ENCODE assay signal across 8 cellular contexts in genomic region chr7:2633538-2634264, GRCh38. TPM values are rescaled to one million over a fixed set of nuclear protein-coding genes. Genes with fewer than 3 reads are reported as not detected.
DNase-seq lines count a peak whose midpoint lies in the region; ATAC-seq and TF ChIP-seq lines count a peak whose summit lies in the region.

No MANE protein-coding gene starts in this region.

- H3K36me3 ChIP-seq in DND-41 (ENCODE audit: insufficient read depth, low read length) (peaks cover 40% of the 10 kb centered on the region), cardiac muscle cell (no peaks in the 10 kb centered on the region)

- no peak overlapping the region for H2AFZ ChIP-seq in DND-41 (ENCODE audit: low read depth, low read length)

- TF ChIP-seq CTCF in DND-41 (IDR thresholded peaks at IDR 0.05; ENCODE audit: borderline replicate concordance, extremely low read depth, low read length, poor library complexity, severe bottlenecking) (no peak), NB4 (IDR thresholded peaks at IDR 0.05; ENCODE audit: low read depth, low read length) (no peak), cardiac muscle cell (IDR thresholded peaks at IDR 0.05; ENCODE audit: low read depth, low read length) (no peak)

- H3K27ac ChIP-seq in DND-41 (ENCODE audit: low read length) (peak overlapping the region; percentile 87), cardiac muscle cell (peak overlapping the region; percentile 80)

- H3K79me2 ChIP-seq in DND-41 (ENCODE audit: insufficient read depth, low read length): peaks cover 72% of the 10 kb centered on the region

- peak overlapping the region; percentile 85 to 90; a peak in 3 of 4 replicates for H3K4me3 ChIP-seq in DND-41 (ENCODE audit: low read depth in 1 of 2, low read length in 2 of 2)
- peak overlapping the region; percentile 70 for H3K4me3 ChIP-seq in NB4 (ENCODE audit: low read depth, low read length)
- H3K4me3 ChIP-seq in cardiac muscle cell: peak overlapping the region; percentile 96

- DNase-seq in DND-41 (peak; percentile 30), NB4 (ENCODE audit: low read depth) (peak; percentile 95), cardiac muscle cell (ENCODE audit: low read depth in 1 of 2, low spot score in 1 of 2) (peak in 1 of 2 donors; percentile 90), posterior cingulate gyrus (peak in 7 of 10 donors; percentile 57 to 96 (median 78)), ecto neural progenitor cell (ENCODE audit: low spot score) (no peak), DMS153 (lab: John Stamatoyannopoulos, UW) (no peak)
- peak; percentile 50 for DNase-seq in activated naive CD4-positive, alpha-beta T cell treated with anti-CD3 and anti-CD28 coated beads, Interleukin-2, amount 50 U/mL, for 16 hours

- no peaks in the 10 kb centered on the region for H3K27me3 ChIP-seq in DND-41 (ENCODE audit: insufficient read depth, low read length, poor library complexity)
- H3K27me3 ChIP-seq in cardiac muscle cell: no peaks in the 10 kb centered on the region

- peak overlapping the region; percentile 83 for H3K9ac ChIP-seq in DND-41 (ENCODE audit: low read depth, low read length)

- ATAC-seq in DND-41 (ENCODE audit: insufficient read depth, low read depth) (no peak), GM21360 (IDR thresholded peaks at IDR 0.05; ENCODE audit: unreplicated experiment) (no peak)

- H3K4me1 ChIP-seq in DND-41 (ENCODE audit: insufficient read depth, low read length): peaks cover 26% of the 10 kb centered on the region
- H3K4me1 ChIP-seq in cardiac muscle cell (ENCODE audit: low read depth): peaks cover 37% of the 10 kb centered on the region

- no peak for TF ChIP-seq POLR2A in NB4 (IDR thresholded peaks at IDR 0.05; ENCODE audit: extremely low read depth, insufficient read length)

- H3K4me2 ChIP-seq in DND-41 (ENCODE audit: insufficient read depth, low read length): peak overlapping the region; percentile 80

- no peaks in the 10 kb centered on the region for H3K9me3 ChIP-seq in DND-41 (ENCODE audit: insufficient read depth, low read length, severe bottlenecking)
- H3K9me3 ChIP-seq in cardiac muscle cell (ENCODE audit: low read depth): no peaks in the 10 kb centered on the region

- H4K20me1 ChIP-seq in DND-41 (ENCODE audit: insufficient read depth, low read length): peaks cover 63% of the 10 kb centered on the region

- intact Hi-C loops in posterior cingulate gyrus (cut with DNase I): loop anchor here (5.0 kb wide), 1 partner anchor 76 kb away; the partner anchor contains the start of genes BRAT1 and IQCE

RNA-seq across cellular contexts. Expression of gene TTYH3, which starts 1.9 kb away (rescaled TPM):
- total RNA-seq in cardiac muscle cell: 61.0 and 64.6 TPM in 2 replicates
- 71.4 and 86.6 TPM in 2 replicates for polyA plus RNA-seq in cardiac muscle cell

RNA-seq across cellular contexts. Expression of gene AMZ1, which starts 54.3 kb away (rescaled TPM):
- 0.80 and 1.1 TPM in 2 replicates for total RNA-seq in cardiac muscle cell
- 1.6 and 1.7 TPM in 2 replicates for polyA plus RNA-seq in cardiac muscle cell

Comparison
In these comparisons a context has a peak if more than half of its experiments do, and no peak if none do; other contexts are left out.
1. DNase-seq: peak in DND-41 (single experiment), NB4 (single experiment), activated naive CD4-positive, alpha-beta T cell treated with anti-CD3 and anti-CD28 coated beads, Interleukin-2, amount 50 U/mL, for 16 hours (single experiment) and posterior cingulate gyrus (7 of 10); none in ecto neural progenitor cell (single experiment) and DMS153 (single experiment).
2. Peak in every context shown above with its lines, with median percentiles within 50 percentile points of each other: H3K4me3 ChIP-seq.